18 cellular contexts compared by ENCODE assay signal in genomic region chr7:53656881-53657280, GRCh38.
DNase-seq lines count a peak whose midpoint lies in the region; ATAC-seq and TF ChIP-seq lines count a peak whose summit lies in the region.
"Had no signal": no experiment of that assay in that cellular context is flagged by ENCODE, and none has a peak within 500 bp of the region (broad histone marks: within the 10 kb centered on the region; RNA-seq: fewer than 3 reads in every experiment).

No MANE protein-coding gene starts in this region.

- no peak overlapping the region for H2BK120ac ChIP-seq in mesendoderm (ENCODE audit: low read depth, low read length)

- H3K4me1 ChIP-seq in mesendoderm (ENCODE audit: control insufficient read depth, low read depth, low read length) (no peaks in the 10 kb centered on the region), upper lobe of right lung (no peaks in the 10 kb centered on the region), mucosa of descending colon (ENCODE audit: low read depth) (no peaks in the 10 kb centered on the region)

- no peak overlapping the region for H2BK5ac ChIP-seq in mesendoderm (ENCODE audit: low read length)

- no peak overlapping the region for H2BK15ac ChIP-seq in mesendoderm (replicated peaks; ENCODE audit: low read depth)

- no peak overlapping the region for H4K5ac ChIP-seq in mesendoderm (ENCODE audit: low read length)

- peak; percentile 7 for DNase-seq in MG63
- DNase-seq in epithelial cell of esophagus (ENCODE audit: low read depth), result peak; percentile 87
- peak; percentile 27 for DNase-seq in mesendoderm
- DNase-seq in upper lobe of right lung, result no peak
- no peak for DNase-seq in NCI-H146 treated with DMSO at 0.1 percent for 48 hours (lab: John Stamatoyannopoulos, UW; ENCODE audit: unreplicated experiment)
- DNase-seq in mucosa of descending colon, result no peak
- DNase-seq: CD8-positive, alpha-beta memory T cell; KBM-7; NCI-H1048; NCI-H1436 treated with DMSO at 0.1 percent for 48 hours; NCI-H2029 treated with DMSO at 0.1 percent for 48 hours; NCI-H2171; NCI-H526 had no signal

- no peak overlapping the region for H3K4ac ChIP-seq in mesendoderm (ENCODE audit: low read depth, low read length)

- H4K8ac ChIP-seq in mesendoderm (ENCODE audit: low read depth, low read length), result no peak overlapping the region

- no CpG with 5 or more reads among the region's 1 CpG for WGBS in mesendoderm (ENCODE audit: extremely low coverage, insufficient coverage, low lambda C conversion rate)

- H3K79me2 ChIP-seq in mesendoderm (ENCODE audit: control insufficient read depth, insufficient read depth, low read length), result no peaks in the 10 kb centered on the region

- intact Hi-C loops in upper lobe of right lung (cut with DNase I), result no loop called here
- intact Hi-C loops in mucosa of descending colon (cut with DNase I, micrococcal nuclease), result no loop called here

- no peak overlapping the region for H3K18ac ChIP-seq in mesendoderm (ENCODE audit: low read length)

- H3K9me3 ChIP-seq in MG63 (no peaks in the 10 kb centered on the region), upper lobe of right lung (peaks cover 4% of the 10 kb centered on the region), mucosa of descending colon (no peaks in the 10 kb centered on the region)
- H3K9me3 ChIP-seq: BLaER1 treated with 17β-estradiol and CSF1 and Interleukin-3, amounts not matched to agents 10 nM and 100 nM had no signal

- no peak for ATAC-seq in upper lobe of right lung
- no peak for ATAC-seq in GM21717 (IDR thresholded peaks at IDR 0.05; ENCODE audit: unreplicated experiment)
- no peak for ATAC-seq in mucosa of descending colon
- ATAC-seq: HepG2 had no signal

- H2AK5ac ChIP-seq in mesendoderm (ENCODE audit: low read length), result no peak overlapping the region

- H3K56ac ChIP-seq in mesendoderm (ENCODE audit: low read length), result no peak overlapping the region

- TF ChIP-seq CTCF in epithelial cell of esophagus (IDR thresholded peaks at IDR 0.05; ENCODE audit: insufficient read depth, low read depth, low read length, missing control alignments), result no peak
- no peak for TF ChIP-seq CTCF in upper lobe of right lung (IDR thresholded peaks at IDR 0.05)
- TF ChIP-seq CTCF in mucosa of descending colon (IDR thresholded peaks at IDR 0.05), result no peak

- H3K23ac ChIP-seq in mesendoderm (ENCODE audit: low read length), result no peak overlapping the region

- H3K4me3 ChIP-seq in MG63, result no peak overlapping the region
- H3K4me3 ChIP-seq in epithelial cell of esophagus (ENCODE audit: low read length), result no peak overlapping the region
- H3K4me3 ChIP-seq in mesendoderm (ENCODE audit: low read length), result no peak overlapping the region
- H3K4me3 ChIP-seq in upper lobe of right lung, result no peak overlapping the region
- no peak overlapping the region for H3K4me3 ChIP-seq in mucosa of descending colon
- H3K4me3 ChIP-seq: BLaER1 treated with 17β-estradiol and CSF1 and Interleukin-3, amounts not matched to agents 10 nM and 100 nM; PC-9 had no signal

- H3K36me3 ChIP-seq in MG63, result no peaks in the 10 kb centered on the region
- H3K36me3 ChIP-seq in mesendoderm (ENCODE audit: control insufficient read depth, insufficient read depth, low read length), result no peaks in the 10 kb centered on the region
- H3K36me3 ChIP-seq in upper lobe of right lung, result no peaks in the 10 kb centered on the region
- H3K36me3 ChIP-seq in mucosa of descending colon (ENCODE audit: low read depth), result no peaks in the 10 kb centered on the region
- H3K36me3 ChIP-seq: BLaER1 treated with 17β-estradiol and CSF1 and Interleukin-3, amounts not matched to agents 10 nM and 100 nM had no signal

- no peak overlapping the region for H3K4me2 ChIP-seq in mesendoderm (ENCODE audit: low read length)
- H3K4me2 ChIP-seq: BLaER1 treated with 17β-estradiol and CSF1 and Interleukin-3, amounts not matched to agents 10 nM and 100 nM; PC-9 had no signal

- H3K79me1 ChIP-seq in mesendoderm (ENCODE audit: low read length), result no peaks in the 10 kb centered on the region

- no peak overlapping the region for H3K27ac ChIP-seq in mesendoderm (ENCODE audit: low read depth, low read length)
- H3K27ac ChIP-seq in upper lobe of right lung, result no peak overlapping the region
- H3K27ac ChIP-seq: BLaER1 treated with 17β-estradiol and CSF1 and Interleukin-3, amounts not matched to agents 10 nM and 100 nM; PC-9; RWPE1 had no signal

- no peak overlapping the region for H3K9ac ChIP-seq in mesendoderm (ENCODE audit: low read length)
- H3K9ac ChIP-seq: BLaER1 treated with 17β-estradiol and CSF1 and Interleukin-3, amounts not matched to agents 10 nM and 100 nM had no signal

- no peaks in the 10 kb centered on the region for H3K27me3 ChIP-seq in MG63
- H3K27me3 ChIP-seq in mesendoderm (ENCODE audit: insufficient read depth, low read length, poor library complexity), result peaks cover 2% of the 10 kb centered on the region
- H3K27me3 ChIP-seq in upper lobe of right lung, result no peaks in the 10 kb centered on the region
- H3K27me3 ChIP-seq: BLaER1 treated with 17β-estradiol and CSF1 and Interleukin-3, amounts not matched to agents 10 nM and 100 nM had no signal

Comparison
In these comparisons a context has a peak if more than half of its experiments do, and no peak if none do; other contexts are left out.
1. DNase-seq: peak in MG63 (single experiment), epithelial cell of esophagus (single experiment) and mesendoderm (single experiment); none in upper lobe of right lung (single experiment), NCI-H146 treated with DMSO at 0.1 percent for 48 hours (single experiment) and mucosa of descending colon (0 of 3).